Comparison of ENCODE assay signal across 33 cellular contexts in genomic region chr3:40845916-40846315, GRCh38.
"Had no signal": no experiment of that assay in that cellular context is flagged by ENCODE, and none has a peak within 500 bp of the region (broad histone marks: within the 10 kb centered on the region; RNA-seq: fewer than 3 reads in every experiment).

No MANE protein-coding gene starts in this region.

- H3K27me3 Mint-ChIP-seq: activated CD4-positive, alpha-beta T cell treated with anti-CD3 and anti-CD28 coated beads, Interleukin-2, amount 10 ng/mL, durations not matched to agents 24 days and 14 days; activated naive CD8-positive, alpha-beta T cell treated with anti-CD3 and anti-CD28 coated beads, Interleukin-2, amount 10 ng/mL, durations not matched to agents 7 days and 5 days; brain had no signal

- H3K4me1 Mint-ChIP-seq: activated CD4-positive, alpha-beta T cell treated with anti-CD3 and anti-CD28 coated beads for 36 hours; activated CD4-positive, alpha-beta T cell treated with anti-CD3 and anti-CD28 coated beads, Interleukin-2, amount 10 ng/mL, durations not matched to agents 24 days and 14 days; activated CD8-positive, alpha-beta memory T cell treated with anti-CD3 and anti-CD28 coated beads, Interleukin-2, amount 10 ng/mL, durations not matched to agents 7 days and 5 days; activated naive CD4-positive, alpha-beta T cell treated with anti-CD3 and anti-CD28 coated beads, Interleukin-2, amount 10 ng/mL, durations not matched to agents 7 days and 5 days; T-helper 17 cell had no signal

- DNase-seq: activated CD4-positive, alpha-beta memory T cell treated with anti-CD3 and anti-CD28 coated beads for 36 hours; activated CD4-positive, alpha-beta T cell treated with anti-CD3 and anti-CD28 coated beads for 36 hours; activated CD4-positive, alpha-beta T cell treated with anti-CD3 and anti-CD28 coated beads, Interleukin-2, amount 10 ng/mL, durations not matched to agents 24 days and 14 days; activated CD4-positive, CD25-positive, alpha-beta regulatory T cell; activated CD4-positive, CD25-positive, alpha-beta regulatory T cell treated with anti-CD3 and anti-CD28 coated beads, Interleukin-2, amount 50 U/mL, for 72 hours; activated CD8-positive, alpha-beta memory T cell treated with anti-CD3 and anti-CD28 coated beads, Interleukin-2, amount 10 ng/mL, durations not matched to agents 7 days and 5 days; activated CD8-positive, alpha-beta memory T cell treated with anti-CD3 and anti-CD28 coated beads, Interleukin-2, amount 50 U/mL, for 4 hours; activated CD8-positive, alpha-beta T cell treated with anti-CD3 and anti-CD28 coated beads, Interleukin-2, amount 10 ng/mL, durations not matched to agents 7 days and 5 days; activated effector memory CD4-positive, alpha-beta T cell treated with anti-CD3 and anti-CD28 coated beads, Interleukin-2, amount 50 U/mL, for 16 hours; activated naive CD4-positive, alpha-beta T cell treated with anti-CD3 and anti-CD28 coated beads, Interleukin-2, amount 10 ng/mL, durations not matched to agents 7 days and 5 days; activated naive CD8-positive, alpha-beta T cell treated with anti-CD3 and anti-CD28 coated beads, Interleukin-2, amount 10 ng/mL, durations not matched to agents 7 days and 5 days; activated T-cell treated with anti-CD3 and anti-CD28 coated beads, Interleukin-2, amount 50 U/mL, for 1 hour; activated T-cell treated with anti-CD3 and anti-CD28 coated beads, Interleukin-2, amount 50 U/mL, for 48 hours; central memory CD4-positive, alpha-beta T cell; cerebellar nuclear complex; colonic mucosa; effector memory CD4-positive, alpha-beta T cell; endodermal cell; foreskin keratinocyte; gastrocnemius medialis; glutamatergic neuron; T-helper 1 cell; T-helper 17 cell; T1000 had no signal

- H3K27ac ChIP-seq: ascending aorta, breast epithelium, cardiac muscle cell, colonic mucosa, foreskin keratinocyte, gastrocnemius medialis had no signal

- H3K9me3 ChIP-seq: ascending aorta, breast epithelium, colonic mucosa, gastrocnemius medialis had no signal

- H3K4me3 ChIP-seq: ascending aorta, breast epithelium, cardiac muscle cell, colonic mucosa, gastrocnemius medialis had no signal

- H3K36me3 Mint-ChIP-seq: activated CD4-positive, alpha-beta memory T cell treated with anti-CD3 and anti-CD28 coated beads for 36 hours; activated CD8-positive, alpha-beta memory T cell treated with anti-CD3 and anti-CD28 coated beads, Interleukin-2, amount 10 ng/mL, durations not matched to agents 7 days and 5 days; activated naive CD4-positive, alpha-beta T cell treated with anti-CD3 and anti-CD28 coated beads, Interleukin-2, amount 10 ng/mL, durations not matched to agents 7 days and 5 days; activated naive CD4-positive, alpha-beta T cell treated with anti-CD3 and anti-CD28 coated beads, Interleukin-2, amount 50 U/mL, for 72 hours; activated naive CD8-positive, alpha-beta T cell treated with anti-CD3 and anti-CD28 coated beads, Interleukin-2, amount 10 ng/mL, durations not matched to agents 7 days and 5 days; brain had no signal

- ATAC-seq: activated CD4-positive, alpha-beta T cell treated with anti-CD3 and anti-CD28 coated beads for 36 hours; activated CD8-positive, alpha-beta memory T cell treated with anti-CD3 and anti-CD28 coated beads, Interleukin-2, amount 10 ng/mL, durations not matched to agents 7 days and 5 days; activated CD8-positive, alpha-beta T cell treated with anti-CD3 and anti-CD28 coated beads, Interleukin-2, amount 10 ng/mL, durations not matched to agents 7 days and 5 days; activated naive CD4-positive, alpha-beta T cell treated with anti-CD3 and anti-CD28 coated beads, Interleukin-2, amount 50 U/mL, for 72 hours; esophagus mucosa; foreskin keratinocyte; gastrocnemius medialis; T-helper 17 cell had no signal

- H3K4me3 Mint-ChIP-seq: activated CD4-positive, alpha-beta memory T cell treated with anti-CD3 and anti-CD28 coated beads for 36 hours; activated CD4-positive, alpha-beta T cell treated with anti-CD3 and anti-CD28 coated beads for 36 hours; activated CD4-positive, alpha-beta T cell treated with anti-CD3 and anti-CD28 coated beads, Interleukin-2, amount 10 ng/mL, durations not matched to agents 24 days and 14 days; activated CD8-positive, alpha-beta memory T cell treated with anti-CD3 and anti-CD28 coated beads, Interleukin-2, amount 10 ng/mL, durations not matched to agents 7 days and 5 days; activated CD8-positive, alpha-beta T cell treated with anti-CD3 and anti-CD28 coated beads, Interleukin-2, amount 10 ng/mL, durations not matched to agents 7 days and 5 days; activated naive CD4-positive, alpha-beta T cell treated with anti-CD3 and anti-CD28 coated beads, Interleukin-2, amount 10 ng/mL, durations not matched to agents 7 days and 5 days; activated naive CD8-positive, alpha-beta T cell treated with anti-CD3 and anti-CD28 coated beads, Interleukin-2, amount 10 ng/mL, durations not matched to agents 7 days and 5 days; activated T-helper 1 cell treated with anti-CD3 and anti-CD28 coated beads, Interleukin-12 subunit alpha, Interleukin-12 subunit beta, Interleukin-2, Interleukin-4 antibody, amounts not matched to agents 30 ng/mL and 10 ng/mL and 1 ng/mL, durations not matched to agents 14 hours and 24 hours and 36 hours; brain; endodermal cell; T-helper 17 cell; T-helper 2 cell treated with Interferon-gamma antibody and Interleukin-4, amounts not matched to agents 5 μg/mL and 100 μg/mL, for 36 hours had no signal

- H3K4me1 ChIP-seq: ascending aorta, breast epithelium, colonic mucosa, gastrocnemius medialis had no signal

- H3K27me3 ChIP-seq: ascending aorta, breast epithelium, cardiac muscle cell, colonic mucosa, foreskin keratinocyte, gastrocnemius medialis had no signal

- H3K36me3 ChIP-seq: ascending aorta, breast epithelium, cardiac muscle cell, colonic mucosa, gastrocnemius medialis had no signal

- H3K9me3 Mint-ChIP-seq: activated naive CD4-positive, alpha-beta T cell treated with anti-CD3 and anti-CD28 coated beads, Interleukin-2, amount 10 ng/mL, durations not matched to agents 7 days and 5 days; activated T-helper 1 cell treated with anti-CD3 and anti-CD28 coated beads, Interleukin-12 subunit alpha, Interleukin-12 subunit beta, Interleukin-2, Interleukin-4 antibody, amounts not matched to agents 30 ng/mL and 10 ng/mL and 1 ng/mL, durations not matched to agents 14 hours and 24 hours and 36 hours; activated T-helper 2 cell treated with anti-CD3 and anti-CD28 coated beads, Interferon-gamma antibody, Interleukin-2, Interleukin-4, amounts not matched to agents 10 μg/mL and 5 μg/mL and 100 μg/mL, durations not matched to agents 14 hours and 24 hours and 36 hours; endodermal cell had no signal

- H3K27ac Mint-ChIP-seq: activated CD4-positive, alpha-beta memory T cell treated with anti-CD3 and anti-CD28 coated beads for 36 hours; activated CD4-positive, alpha-beta T cell treated with anti-CD3 and anti-CD28 coated beads for 36 hours; activated CD4-positive, alpha-beta T cell treated with anti-CD3 and anti-CD28 coated beads, Interleukin-2, amount 10 ng/mL, durations not matched to agents 24 days and 14 days; activated CD8-positive, alpha-beta memory T cell treated with anti-CD3 and anti-CD28 coated beads, Interleukin-2, amount 10 ng/mL, durations not matched to agents 7 days and 5 days; activated CD8-positive, alpha-beta T cell treated with anti-CD3 and anti-CD28 coated beads, Interleukin-2, amount 10 ng/mL, durations not matched to agents 7 days and 5 days; activated naive CD4-positive, alpha-beta T cell treated with anti-CD3 and anti-CD28 coated beads, Interleukin-2, amount 10 ng/mL, durations not matched to agents 7 days and 5 days; activated naive CD4-positive, alpha-beta T cell treated with anti-CD3 and anti-CD28 coated beads, Interleukin-2, amount 50 U/mL, for 72 hours; activated naive CD8-positive, alpha-beta T cell treated with anti-CD3 and anti-CD28 coated beads, Interleukin-2, amount 10 ng/mL, durations not matched to agents 7 days and 5 days; activated T-helper 1 cell treated with anti-CD3 and anti-CD28 coated beads, Interleukin-12 subunit alpha, Interleukin-12 subunit beta, Interleukin-2, Interleukin-4 antibody, amounts not matched to agents 30 ng/mL and 10 ng/mL and 1 ng/mL, durations not matched to agents 14 hours and 24 hours and 36 hours; activated T-helper 2 cell treated with anti-CD3 and anti-CD28 coated beads, Interferon-gamma antibody, Interleukin-2, Interleukin-4, amounts not matched to agents 10 μg/mL and 5 μg/mL and 100 μg/mL, durations not matched to agents 14 hours and 24 hours and 36 hours; endodermal cell; T-helper 17 cell; T-helper 2 cell treated with Interferon-gamma antibody and Interleukin-4, amounts not matched to agents 5 μg/mL and 100 μg/mL, for 36 hours had no signal
